ENCODE assay signal across 26 cellular contexts in the genomic region with DNA sequence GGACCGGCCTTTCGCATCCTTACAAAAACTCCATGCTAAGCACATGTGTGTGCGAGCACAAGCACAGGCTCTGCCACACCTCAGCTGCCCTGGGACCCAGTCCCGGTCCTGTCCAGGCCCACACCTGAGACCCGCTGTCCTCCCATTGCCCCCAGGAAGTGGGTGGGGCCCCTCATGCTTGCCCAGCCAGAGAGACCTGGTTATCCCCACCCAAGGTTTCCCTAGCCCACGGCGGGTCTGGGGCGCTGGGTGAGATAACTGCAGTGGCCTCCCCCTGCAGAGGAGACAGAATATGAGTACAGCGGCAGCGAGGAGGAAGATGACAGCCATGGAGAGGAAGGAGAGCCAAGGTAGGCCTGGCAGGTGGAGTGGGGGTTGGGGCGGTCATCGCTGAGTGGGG. TPM values are rescaled to one million over a fixed set of nuclear protein-coding genes. Genes with fewer than 3 reads are reported as not detected.
A peak's percentile ranks its signal among the peaks of the same experiment; 100 is the strongest.
DNase-seq lines count a peak whose midpoint lies in the region; ATAC-seq lines count a peak whose summit lies in the region.
"Had no signal": no experiment of that assay in that cellular context is flagged by ENCODE, and none has a peak within 500 bp of the region (broad histone marks: within the 10 kb centered on the region; RNA-seq: fewer than 3 reads in every experiment).

No MANE protein-coding gene starts in this region.

- H3K9me3 Mint-ChIP-seq in activated naive CD4-positive, alpha-beta T cell treated with anti-CD3 and anti-CD28 coated beads, Interleukin-2, amount 50 U/mL, for 72 hours: no peaks in the 10 kb centered on the region
- no peaks in the 10 kb centered on the region for H3K9me3 Mint-ChIP-seq in activated T-helper 17 cell treated with anti-CD3 and anti-CD28 coated beads, Interleukin-2, amount 50 U/mL, for 72 hours
- H3K9me3 Mint-ChIP-seq in stimulated activated memory B cell treated with anti-CD40 and anti-IgM and Interleukin-4, amounts not matched to agents 10 μg/mL and 1 μg/mL and 100 μg/mL, for 72 hours: no peaks in the 10 kb centered on the region
- H3K9me3 Mint-ChIP-seq: CD8-positive, alpha-beta T cell had no signal

- no peaks in the 10 kb centered on the region for H3K36me3 Mint-ChIP-seq in activated naive CD4-positive, alpha-beta T cell treated with anti-CD3 and anti-CD28 coated beads, Interleukin-2, amount 50 U/mL, for 72 hours
- peaks cover 82% of the 10 kb centered on the region for H3K36me3 Mint-ChIP-seq in activated T-helper 17 cell treated with anti-CD3 and anti-CD28 coated beads, Interleukin-2, amount 50 U/mL, for 72 hours (ENCODE audit: low read depth)
- H3K36me3 Mint-ChIP-seq in stimulated activated memory B cell treated with anti-CD40 and anti-IgM and Interleukin-4, amounts not matched to agents 10 μg/mL and 1 μg/mL and 100 μg/mL, for 72 hours: peaks cover 58% of the 10 kb centered on the region

- no peaks in the 10 kb centered on the region for H3K4me1 Mint-ChIP-seq in activated T-helper 17 cell treated with anti-CD3 and anti-CD28 coated beads, Interleukin-2, amount 50 U/mL, for 72 hours
- H3K4me1 Mint-ChIP-seq in stimulated activated memory B cell treated with anti-CD40 and anti-IgM and Interleukin-4, amounts not matched to agents 10 μg/mL and 1 μg/mL and 100 μg/mL, for 72 hours: peaks cover 4% of the 10 kb centered on the region

- peak overlapping the region; percentile 17 to 70 for H3K27ac Mint-ChIP-seq in activated naive CD4-positive, alpha-beta T cell treated with anti-CD3 and anti-CD28 coated beads, Interleukin-2, amount 50 U/mL, for 72 hours
- H3K27ac Mint-ChIP-seq in activated T-helper 17 cell treated with anti-CD3 and anti-CD28 coated beads, Interleukin-2, amount 50 U/mL, for 72 hours: peak overlapping the region; percentile 68
- peak overlapping the region; percentile 20 for H3K27ac Mint-ChIP-seq in stimulated activated memory B cell treated with anti-CD40 and anti-IgM and Interleukin-4, amounts not matched to agents 10 μg/mL and 1 μg/mL and 100 μg/mL, for 72 hours
- H3K27ac Mint-ChIP-seq: CD8-positive, alpha-beta T cell had no signal

- no peak for DNase-seq in activated naive CD4-positive, alpha-beta T cell treated with anti-CD3 and anti-CD28 coated beads, Interleukin-2, amount 50 U/mL, for 72 hours (ENCODE audit: low spot score in 2 of 2)
- no peak for DNase-seq in activated naive CD4-positive, alpha-beta T cell treated with anti-CD3 and anti-CD28 coated beads, Interleukin-2, amount 50 U/mL, for 16 hours
- no peak for DNase-seq in activated effector memory CD4-positive, alpha-beta T cell treated with Interleukin-2 at 50 U/mL for 16 hours
- DNase-seq: C1 segment of cervical spinal cord; Caco-2; CD8-positive, alpha-beta T cell; DMS79; EL; GDM1; GOT3; IMR-90; MM.1S; NCI-H1048; NCI-H1417; NCI-H1694; NCI-H2029 treated with DMSO at 0.1 percent for 48 hours; NCI-H2227 treated with DMSO at 0.1 percent for 48 hours; NCI-H69; RPMI8226; SHP77 treated with DMSO at 0.1 percent for 48 hours had no signal

- ATAC-seq in activated naive CD4-positive, alpha-beta T cell treated with anti-CD3 and anti-CD28 coated beads, Interleukin-2, amount 50 U/mL, for 72 hours: no peak
- no peak for ATAC-seq in activated T-helper 17 cell treated with anti-CD3 and anti-CD28 coated beads, Interleukin-2, amount 50 U/mL, for 72 hours (replicated peaks)
- no peak for ATAC-seq in stimulated activated memory B cell treated with anti-CD40 and anti-IgM and Interleukin-4, amounts not matched to agents 10 μg/mL and 1 μg/mL and 100 μg/mL, for 72 hours
- ATAC-seq: A549; CD8-positive, alpha-beta T cell; GM12878; HCT116 had no signal

- no peak overlapping the region for H3K4me3 Mint-ChIP-seq in activated T-helper 17 cell treated with anti-CD3 and anti-CD28 coated beads, Interleukin-2, amount 50 U/mL, for 72 hours
- no peak overlapping the region for H3K4me3 Mint-ChIP-seq in stimulated activated memory B cell treated with anti-CD40 and anti-IgM and Interleukin-4, amounts not matched to agents 10 μg/mL and 1 μg/mL and 100 μg/mL, for 72 hours
- H3K4me3 Mint-ChIP-seq: CD8-positive, alpha-beta T cell had no signal

- H3K27me3 Mint-ChIP-seq in activated T-helper 17 cell treated with anti-CD3 and anti-CD28 coated beads, Interleukin-2, amount 50 U/mL, for 72 hours: no peaks in the 10 kb centered on the region
- H3K27me3 Mint-ChIP-seq in stimulated activated memory B cell treated with anti-CD40 and anti-IgM and Interleukin-4, amounts not matched to agents 10 μg/mL and 1 μg/mL and 100 μg/mL, for 72 hours: no peaks in the 10 kb centered on the region

RNA-seq across cellular contexts. Expression of a gene that starts 12.5 kb away (rescaled TPM):
- 1 to 10 TPM in 1 of 2 donors, under 1 TPM in 1; 0.59 to 2.9 TPM for total RNA-seq in activated naive CD4-positive, alpha-beta T cell treated with anti-CD3 and anti-CD28 coated beads, Interleukin-2, amount 50 U/mL, for 72 hours
- 1 to 10 TPM in 1 of 2 donors, under 1 TPM in 1; 0.67 to 3.4 TPM for total RNA-seq in activated T-helper 17 cell treated with anti-CD3 and anti-CD28 coated beads, Interleukin-2, amount 50 U/mL, for 72 hours

RNA-seq across cellular contexts. Expression of a gene that starts 16.1 kb away (rescaled TPM):
- total RNA-seq in activated naive CD4-positive, alpha-beta T cell treated with anti-CD3 and anti-CD28 coated beads, Interleukin-2, amount 50 U/mL, for 72 hours: under 1 TPM in 1 of 2 donors, not detected in 1; 0.27 TPM
- total RNA-seq in activated T-helper 17 cell treated with anti-CD3 and anti-CD28 coated beads, Interleukin-2, amount 50 U/mL, for 72 hours: under 1 TPM; 0.35 to 0.69 TPM
- total RNA-seq: Caco-2, NCI-H460 had no signal

RNA-seq across cellular contexts. Expression of a gene that starts 45.2 kb away (rescaled TPM):
- not detected for total RNA-seq in activated naive CD4-positive, alpha-beta T cell treated with anti-CD3 and anti-CD28 coated beads, Interleukin-2, amount 50 U/mL, for 72 hours
- total RNA-seq in activated T-helper 17 cell treated with anti-CD3 and anti-CD28 coated beads, Interleukin-2, amount 50 U/mL, for 72 hours: under 1 TPM in 1 of 2 donors, not detected in 1; 0.11 TPM
- total RNA-seq: Caco-2; CD8-positive, alpha-beta T cell; IMR-90; NCI-H460 had no signal

RNA-seq across cellular contexts. Expression of a gene that starts 53.0 kb away (rescaled TPM):
- 10 to 100 TPM; 69.4 to 89.1 TPM for total RNA-seq in activated naive CD4-positive, alpha-beta T cell treated with anti-CD3 and anti-CD28 coated beads, Interleukin-2, amount 50 U/mL, for 72 hours
- 10 to 100 TPM; 54.7 to 68.5 TPM for total RNA-seq in activated T-helper 17 cell treated with anti-CD3 and anti-CD28 coated beads, Interleukin-2, amount 50 U/mL, for 72 hours

RNA-seq across cellular contexts. Expression of a gene that starts 53.2 kb away (rescaled TPM):
- total RNA-seq in activated naive CD4-positive, alpha-beta T cell treated with anti-CD3 and anti-CD28 coated beads, Interleukin-2, amount 50 U/mL, for 72 hours: 100 to 1,000 TPM; 188 to 241 TPM
- 100 to 1,000 TPM; 184 to 197 TPM for total RNA-seq in activated T-helper 17 cell treated with anti-CD3 and anti-CD28 coated beads, Interleukin-2, amount 50 U/mL, for 72 hours
